In genomic region chr4:87209696-87210095, GRCh38 we compare ENCODE assay signal across 8 cellular contexts. TPM values are rescaled to one million over a fixed set of nuclear protein-coding genes. Genes with fewer than 3 reads are reported as not detected.
A peak's percentile ranks its signal among the peaks of the same experiment; 100 is the strongest.
DNase-seq lines count a peak whose midpoint lies in the region; ATAC-seq and TF ChIP-seq lines count a peak whose summit lies in the region.

No MANE protein-coding gene starts in this region.

- no peak for TF ChIP-seq CTCF in SU-DHL-6 (IDR thresholded peaks at IDR 0.05; ENCODE audit: insufficient read depth, low read length, poor library complexity, severe bottlenecking)

- no peak overlapping the region for H2BK120ac ChIP-seq in neuronal stem cell (ENCODE audit: low read depth, low read length)

- H3F3A ChIP-seq in SU-DHL-6 (ENCODE audit: insufficient read depth), result no peaks in the 10 kb centered on the region

- no peak overlapping the region for H4K91ac ChIP-seq in neuronal stem cell (ENCODE audit: low read depth, low read length, poor library complexity)

- H3K9ac ChIP-seq in SU-DHL-6 (ENCODE audit: low read length), result no peak overlapping the region
- H3K9ac ChIP-seq in neuronal stem cell (ENCODE audit: low read depth, low read length, poor library complexity), result no peak overlapping the region

- peak; percentile 66 for ATAC-seq in HG02970 (IDR thresholded peaks at IDR 0.05; ENCODE audit: low FRiP score, unreplicated experiment)

- no peaks in the 10 kb centered on the region for H3K27me3 ChIP-seq in SU-DHL-6 (ENCODE audit: low read length)
- no peaks in the 10 kb centered on the region for H3K27me3 ChIP-seq in neuronal stem cell (ENCODE audit: control insufficient read depth in 3 of 3, insufficient read depth in 3 of 3, low read depth in 1 of 3, low read length in 3 of 3)

- H3K4ac ChIP-seq in neuronal stem cell (ENCODE audit: low read length), result no peak overlapping the region

- no peaks in the 10 kb centered on the region for H4K20me1 ChIP-seq in SU-DHL-6 (ENCODE audit: low read depth, low read length)

- no peak overlapping the region for H2BK12ac ChIP-seq in neuronal stem cell (ENCODE audit: low read length)

- H3K4me1 ChIP-seq in neuronal stem cell (ENCODE audit: control insufficient read depth in 2 of 2, insufficient read depth in 1 of 2, low read depth in 1 of 2, low read length in 2 of 2), result no peaks in the 10 kb centered on the region

- no peak overlapping the region for H4K8ac ChIP-seq in neuronal stem cell (ENCODE audit: low read depth, low read length)

- H3K18ac ChIP-seq in neuronal stem cell (ENCODE audit: low read length), result no peak overlapping the region

- peaks cover 19% of the 10 kb centered on the region; the same call in 1 of the 2 replicates for H3K79me2 ChIP-seq in SU-DHL-6 (ENCODE audit: insufficient read depth, low read length)

- no peak overlapping the region for H3K27ac ChIP-seq in SU-DHL-6 (ENCODE audit: low read depth, low read length)
- no peak overlapping the region for H3K27ac ChIP-seq in neuronal stem cell (replicated peaks; ENCODE audit: low read length)

- H3K4me3 ChIP-seq in SU-DHL-6 (ENCODE audit: insufficient read depth, low read length, poor library complexity, severe bottlenecking), result no peak overlapping the region
- no peak overlapping the region for H3K4me3 ChIP-seq in neuronal stem cell (ENCODE audit: low read length in 2 of 2)

- H3K9me3 ChIP-seq in SU-DHL-6 (ENCODE audit: insufficient read depth, low read length) (no peaks in the 10 kb centered on the region), neuronal stem cell (replicated peaks in 1 of 2; ENCODE audit: control insufficient read depth in 2 of 2, insufficient read depth in 1 of 2, low read depth in 1 of 2, low read length in 2 of 2) (peaks cover 0 to 3% of the 10 kb centered on the region in 2 donors)

- H3K36me3 ChIP-seq in SU-DHL-6 (ENCODE audit: low read length) (no peaks in the 10 kb centered on the region), neuronal stem cell (replicated peaks in 1 of 2; ENCODE audit: control insufficient read depth in 2 of 2, insufficient read depth in 2 of 2, low read length in 2 of 2) (peaks cover 2 to 9% of the 10 kb centered on the region in 2 donors)

- peak overlapping the region; percentile 22 for H3K4me2 ChIP-seq in SU-DHL-6 (ENCODE audit: low read depth, low read length, poor library complexity, severe bottlenecking)
- H3K4me2 ChIP-seq in neuronal stem cell (ENCODE audit: insufficient read depth, low read length, poor library complexity, severe bottlenecking), result no peak overlapping the region

- DNase-seq in midbrain (lab: John Stamatoyannopoulos, UW) (peak; percentile 2), neuronal stem cell (ENCODE audit: low spot score) (no peak), DMS114 treated with DMSO at 0.1 percent for 48 hours (lab: John Stamatoyannopoulos, UW; ENCODE audit: unreplicated experiment) (no peak)
- DNase-seq in activated CD4-positive, CD25-positive, alpha-beta regulatory T cell treated with anti-CD3 and anti-CD28 coated beads, Interleukin-2, amount 50 U/mL, for 72 hours, result no peak
- DNase-seq in central memory CD4-positive, alpha-beta T cell, result no peak

- no peak overlapping the region for H2BK15ac ChIP-seq in neuronal stem cell (ENCODE audit: low read length)

- H2AFZ ChIP-seq in SU-DHL-6 (ENCODE audit: low read depth, low read length, severe bottlenecking) (no peak overlapping the region), neuronal stem cell (ENCODE audit: low read length) (no peak overlapping the region)

- no peak overlapping the region for H3K23ac ChIP-seq in neuronal stem cell (ENCODE audit: low read depth, low read length, poor library complexity)

- peaks cover 3% of the 10 kb centered on the region for H3K79me1 ChIP-seq in neuronal stem cell (ENCODE audit: low read depth, low read length)

- no CpG with 5 or more reads among the region's 6 CpGs for WGBS in neuronal stem cell (ENCODE audit: extremely low coverage in 2 of 2, insufficient read length in 2 of 2, insufficient replicate concordance in 1 of 2), 2 donors

- H2AK5ac ChIP-seq in neuronal stem cell (ENCODE audit: low read depth, low read length), result no peak overlapping the region

- no peaks in the 10 kb centered on the region for H3K9me2 ChIP-seq in SU-DHL-6 (replicated peaks; ENCODE audit: insufficient read depth, low read length)

- peak; percentile 33 for TF ChIP-seq POLR2A in GM19099 (IDR thresholded peaks at IDR 0.05; ENCODE audit: extremely low read depth, insufficient read length, low read depth)

- no peak overlapping the region for H3K14ac ChIP-seq in neuronal stem cell (ENCODE audit: low read length)

- H2BK5ac ChIP-seq in neuronal stem cell (ENCODE audit: low read length), result no peak overlapping the region

RNA-seq across cellular contexts. Expression of gene KLHL8, which starts 10.7 kb away (rescaled TPM):
- 9.6 TPM for polyA plus RNA-seq in neuronal stem cell (2013, experiment 1 of 2)
- 9.8 TPM for polyA plus RNA-seq in neuronal stem cell (2013, experiment 2 of 2)
